In genomic region chr3:195139876-195140240, GRCh38 we compare ENCODE assay signal across 14 cellular contexts.
DNase-seq lines count a peak whose midpoint lies in the region; ATAC-seq and TF ChIP-seq lines count a peak whose summit lies in the region.
"Had no signal": no experiment of that assay in that cellular context is flagged by ENCODE, and none has a peak within 500 bp of the region (broad histone marks: within the 10 kb centered on the region; RNA-seq: fewer than 3 reads in every experiment).

No MANE protein-coding gene starts in this region.

- H3K4me1 Mint-ChIP-seq in activated T-helper 17 cell treated with anti-CD3 and anti-CD28 coated beads, Interleukin-2, amount 50 U/mL, for 72 hours: no peaks in the 10 kb centered on the region
- H3K4me1 Mint-ChIP-seq: central memory CD8-positive, alpha-beta T cell had no signal

- intact Hi-C loops in right cardiac atrium (cut with DNase I): no loop called here
- intact Hi-C loops in heart left ventricle (cut with DNase I): loop anchor here in 1 of 10 donors (10.0 kb wide), 1 partner anchor 105 kb away; no protein-coding TSS in a partner anchor
- intact Hi-C loops in head of caudate nucleus (cut with DNase I): no loop called here

- no peak for ATAC-seq in right cardiac atrium
- no peak for ATAC-seq in heart left ventricle
- ATAC-seq in activated T-helper 17 cell treated with anti-CD3 and anti-CD28 coated beads, Interleukin-2, amount 50 U/mL, for 72 hours (replicated peaks): peak; percentile 55

- no peaks in the 10 kb centered on the region for H3K4me1 ChIP-seq in right cardiac atrium (ENCODE audit: control insufficient read depth, insufficient read depth, low read length)
- peaks cover 0 to 5% (median 0%) of the 10 kb centered on the region in 12 donors for H3K4me1 ChIP-seq in heart left ventricle

- no peak for TF ChIP-seq POLR2A in heart left ventricle (IDR thresholded peaks at IDR 0.05)

- H3K27me3 Mint-ChIP-seq in activated T-helper 17 cell treated with anti-CD3 and anti-CD28 coated beads, Interleukin-2, amount 50 U/mL, for 72 hours: no peaks in the 10 kb centered on the region
- H3K27me3 Mint-ChIP-seq: central memory CD8-positive, alpha-beta T cell had no signal

- DNase-seq in right cardiac atrium (no peak), heart left ventricle (no peak), head of caudate nucleus (peak in 23 of 42 donors; percentile 21 to 82 (median 53)), MV-4-11 (lab: John Stamatoyannopoulos, UW) (no peak), ecto neural progenitor cell (ENCODE audit: low spot score) (no peak), GM19238 (ENCODE audit: insufficient read length, low spot score) (no peak)
- no peak for DNase-seq in activated effector memory CD4-positive, alpha-beta T cell treated with anti-CD3 and anti-CD28 coated beads, Interleukin-2, amount 50 U/mL, for 16 hours
- DNase-seq: activated naive CD4-positive, alpha-beta T cell treated with anti-CD3 and anti-CD28 coated beads for 36 hours; NCI-H2171 treated with DMSO at 0.1 percent for 48 hours; NK-92 treated with Interleukin-12 subunit alpha and Interleukin-12 subunit beta, amount 100 ng/mL, for 24 hours; spleen had no signal

- no peaks in the 10 kb centered on the region for H3K36me3 Mint-ChIP-seq in activated T-helper 17 cell treated with anti-CD3 and anti-CD28 coated beads, Interleukin-2, amount 50 U/mL, for 72 hours (ENCODE audit: low read depth)

- 95% methylated on average over 4 of the region's 4 CpGs for WGBS in right cardiac atrium
- 95 to 99% (median 97%) methylated on average over 4 of the region's 4 CpGs for WGBS in heart left ventricle, 4 donors

- H3K9me3 ChIP-seq in right cardiac atrium (ENCODE audit: control insufficient read depth, low read length) (no peaks in the 10 kb centered on the region), heart left ventricle (peaks cover 0 to 8% (median 0%) of the 10 kb centered on the region in 12 donors)

- no peak for TF ChIP-seq CTCF in heart left ventricle (IDR thresholded peaks at IDR 0.05)

- H3K27ac ChIP-seq in right cardiac atrium (ENCODE audit: low read length): peak overlapping the region; percentile 51
- peak overlapping the region in 3 of 12 donors; percentile 43 to 65 (median 60) for H3K27ac ChIP-seq in heart left ventricle

- no peaks in the 10 kb centered on the region for H3K36me3 ChIP-seq in heart left ventricle
- H3K36me3 ChIP-seq: spleen had no signal

- no peak overlapping the region for H3K4me3 Mint-ChIP-seq in activated T-helper 17 cell treated with anti-CD3 and anti-CD28 coated beads, Interleukin-2, amount 50 U/mL, for 72 hours
- H3K4me3 Mint-ChIP-seq: activated naive CD4-positive, alpha-beta T cell treated with anti-CD3 and anti-CD28 coated beads for 36 hours; central memory CD8-positive, alpha-beta T cell; mesothelial cell of epicardium had no signal

- no peak overlapping the region for H3K27ac Mint-ChIP-seq in activated T-helper 17 cell treated with anti-CD3 and anti-CD28 coated beads, Interleukin-2, amount 50 U/mL, for 72 hours
- H3K27ac Mint-ChIP-seq: activated naive CD4-positive, alpha-beta T cell treated with anti-CD3 and anti-CD28 coated beads for 36 hours had no signal

- H3K4me3 ChIP-seq in right cardiac atrium (ENCODE audit: low read length): no peak overlapping the region
- H3K4me3 ChIP-seq in heart left ventricle: no peak overlapping the region
- H3K4me3 ChIP-seq: spleen had no signal

- H3K9me3 Mint-ChIP-seq in activated T-helper 17 cell treated with anti-CD3 and anti-CD28 coated beads, Interleukin-2, amount 50 U/mL, for 72 hours: peaks cover 11% of the 10 kb centered on the region

- H3K27me3 ChIP-seq in right cardiac atrium (ENCODE audit: control insufficient read depth, insufficient read depth) (no peaks in the 10 kb centered on the region), heart left ventricle (no peaks in the 10 kb centered on the region)
- H3K27me3 ChIP-seq: spleen had no signal

Comparison
In these comparisons a context has a peak if more than half of its experiments do, and no peak if none do; other contexts are left out.
1. DNase-seq: peak in head of caudate nucleus (23 of 42); none in right cardiac atrium (0 of 3), heart left ventricle (0 of 5), activated effector memory CD4-positive, alpha-beta T cell treated with anti-CD3 and anti-CD28 coated beads, Interleukin-2, amount 50 U/mL, for 16 hours (single experiment), MV-4-11 (single experiment), ecto neural progenitor cell (single experiment) and GM19238 (single experiment).